8 cellular contexts compared by ENCODE assay signal in genomic region chr11:46361283-46362145, GRCh38. TPM values are rescaled to one million over a fixed set of nuclear protein-coding genes. Genes with fewer than 3 reads are reported as not detected.
DNase-seq lines count a peak whose midpoint lies in the region; ATAC-seq lines count a peak whose summit lies in the region.

No MANE protein-coding gene starts in this region.

- no peaks in the 10 kb centered on the region for H3K9me3 Mint-ChIP-seq in activated T-cell treated with anti-CD3 and anti-CD28 coated beads, Interleukin-2, amount 50 U/mL, for 72 hours

- peak overlapping the region; percentile 97 for H3K27ac Mint-ChIP-seq in activated T-cell treated with anti-CD3 and anti-CD28 coated beads, Interleukin-2, amount 50 U/mL, for 72 hours

- peak overlapping the region; percentile 88 to 92 for H3K4me3 Mint-ChIP-seq in activated T-cell treated with anti-CD3 and anti-CD28 coated beads, Interleukin-2, amount 50 U/mL, for 72 hours

- intact Hi-C loops in head of caudate nucleus (cut with DNase I) = no loop called here

- H3K27me3 Mint-ChIP-seq in activated T-cell treated with anti-CD3 and anti-CD28 coated beads, Interleukin-2, amount 50 U/mL, for 72 hours (ENCODE audit: low read depth) = no peaks in the 10 kb centered on the region

- ATAC-seq in GM18861 (IDR thresholded peaks at IDR 0.05; ENCODE audit: unreplicated experiment) = peak; percentile 84
- ATAC-seq in HG02938 (IDR thresholded peaks at IDR 0.05; ENCODE audit: unreplicated experiment) = peak; percentile 80
- peak; percentile 93 to 94 for ATAC-seq in activated T-cell treated with anti-CD3 and anti-CD28 coated beads, Interleukin-2, amount 50 U/mL, for 72 hours (replicated peaks in 1 of 2)

- DNase-seq in NOMO-1 (lab: John Stamatoyannopoulos, UW; ENCODE audit: unreplicated experiment in 2 of 2) (peak; percentile 80 to 88), head of caudate nucleus (peak in 41 of 42 donors; percentile 40 to 90 (median 76)), putamen (ENCODE audit: low spot score) (peak; percentile 74), NCI-H748 (lab: John Stamatoyannopoulos, UW; ENCODE audit: unreplicated experiment) (no peak), LoVo (ENCODE audit: low spot score) (no peak)
- peak; percentile 73 to 76 for DNase-seq in activated T-cell treated with anti-CD3 and anti-CD28 coated beads, Interleukin-2, amount 50 U/mL, for 72 hours

- H3K36me3 Mint-ChIP-seq in activated T-cell treated with anti-CD3 and anti-CD28 coated beads, Interleukin-2, amount 50 U/mL, for 72 hours (ENCODE audit: insufficient read depth in 2 of 2) = peaks cover 0 to 2% of the 10 kb centered on the region in 2 donors

- peaks cover 39% of the 10 kb centered on the region for H3K4me1 Mint-ChIP-seq in activated T-cell treated with anti-CD3 and anti-CD28 coated beads, Interleukin-2, amount 50 U/mL, for 72 hours (ENCODE audit: low read depth)

RNA-seq across cellular contexts. Expression of gene DGKZ, which starts 14.3 kb away (rescaled TPM):
- 10 to 100 TPM; 84.2 to 94.0 TPM for total RNA-seq in activated T-cell treated with anti-CD3 and anti-CD28 coated beads, Interleukin-2, amount 50 U/mL, for 72 hours

RNA-seq across cellular contexts. Expression of gene MDK, which starts 20.0 kb away (rescaled TPM):
- total RNA-seq in activated T-cell treated with anti-CD3 and anti-CD28 coated beads, Interleukin-2, amount 50 U/mL, for 72 hours = 10 to 100 TPM; 11.9 to 12.8 TPM

RNA-seq across cellular contexts. Expression of gene CHRM4, which starts 30.1 kb away (rescaled TPM):
- under 1 TPM; 0.26 to 0.63 TPM for total RNA-seq in activated T-cell treated with anti-CD3 and anti-CD28 coated beads, Interleukin-2, amount 50 U/mL, for 72 hours

Comparison
In these comparisons a context has a peak if more than half of its experiments do, and no peak if none do; other contexts are left out.
1. DNase-seq: peak in NOMO-1 (2 of 2), activated T-cell treated with anti-CD3 and anti-CD28 coated beads, Interleukin-2, amount 50 U/mL, for 72 hours (2 of 2), head of caudate nucleus (41 of 42) and putamen (single experiment); none in NCI-H748 (single experiment) and LoVo (single experiment).
2. Peak in every context shown above with its lines, with median percentiles within 50 percentile points of each other: ATAC-seq.